Comparison of ENCODE assay signal across 14 cellular contexts in genomic region chr15:45448066-45448510, GRCh38.
DNase-seq lines count a peak whose midpoint lies in the region; ATAC-seq and TF ChIP-seq lines count a peak whose summit lies in the region.
"Had no signal": no experiment of that assay in that cellular context is flagged by ENCODE, and none has a peak within 500 bp of the region (broad histone marks: within the 10 kb centered on the region; RNA-seq: fewer than 3 reads in every experiment).

No MANE protein-coding gene starts in this region.

- peak overlapping the region in 1 of 2 experiments; percentile 77 for H3K18ac ChIP-seq in mesenchymal stem cell (ENCODE audit: low read depth in 1 of 2, low read length in 2 of 2)

- no peak overlapping the region for H2AFZ ChIP-seq in mesenchymal stem cell (ENCODE audit: low read depth, low read length)

- 73% methylated on average over 6 of the region's 6 CpGs for WGBS in mesenchymal stem cell

- no peaks in the 10 kb centered on the region for H3K36me3 ChIP-seq in HEK293 (ENCODE audit: control insufficient read depth in 2 of 2, insufficient read depth in 1 of 2, low read length in 2 of 2)
- no peaks in the 10 kb centered on the region for H3K36me3 ChIP-seq in mesenchymal stem cell (ENCODE audit: control insufficient read depth in 1 of 2, insufficient read depth in 2 of 2, low read depth in 1 of 2, low read length in 2 of 2)
- H3K36me3 ChIP-seq: WERI-Rb-1 had no signal

- no peaks in the 10 kb centered on the region for H3K9me3 Mint-ChIP-seq in activated T-helper 17 cell treated with anti-CD3 and anti-CD28 coated beads, Interleukin-2, amount 50 U/mL, for 72 hours

- no peak overlapping the region for H3K27ac Mint-ChIP-seq in activated T-helper 17 cell treated with anti-CD3 and anti-CD28 coated beads, Interleukin-2, amount 50 U/mL, for 72 hours

- no peak overlapping the region for H3K23ac ChIP-seq in mesenchymal stem cell (ENCODE audit: low read length in 2 of 2)

- H3K27me3 Mint-ChIP-seq in activated T-helper 17 cell treated with anti-CD3 and anti-CD28 coated beads, Interleukin-2, amount 50 U/mL, for 72 hours: no peaks in the 10 kb centered on the region

- DNase-seq in mesenchymal stem cell: peak; percentile 73
- no peak for DNase-seq in mesenteric fat pad (ENCODE audit: low spot score)
- no peak for DNase-seq in NCI-H1694 treated with DMSO at 0.1 percent for 48 hours (lab: John Stamatoyannopoulos, UW)
- DNase-seq in SK-N-DZ (ENCODE audit: low spot score): no peak
- DNase-seq: activated T-cell treated with anti-CD3 and anti-CD28 coated beads, Interleukin-2, amount 50 U/mL, for 1 hour; amniotic stem cell; foreskin keratinocyte; NCI-H1092 treated with DMSO at 0.1 percent for 48 hours; SHP77; WERI-Rb-1 had no signal

- H2BK120ac ChIP-seq in mesenchymal stem cell (ENCODE audit: low read depth, low read length): no peak overlapping the region

- no peak for TF ChIP-seq CTCF in C4-2B (conservative IDR thresholded peaks at IDR 0.05)
- TF ChIP-seq CTCF in HEK293 (tag by site-specific recombination; IDR thresholded peaks at IDR 0.05): no peak

- peaks cover 0 to 14% of the 10 kb centered on the region in 2 experiments for H3K27me3 ChIP-seq in mesenchymal stem cell (ENCODE audit: control insufficient read depth in 1 of 2, insufficient read depth in 1 of 2, low read length in 2 of 2)

- H2BK5ac ChIP-seq in mesenchymal stem cell (ENCODE audit: low read depth, low read length, poor library complexity, severe bottlenecking): no peak overlapping the region

- H3K4me3 Mint-ChIP-seq in activated T-helper 17 cell treated with anti-CD3 and anti-CD28 coated beads, Interleukin-2, amount 50 U/mL, for 72 hours: no peak overlapping the region

- no peaks in the 10 kb centered on the region for H3K4me1 Mint-ChIP-seq in activated T-helper 17 cell treated with anti-CD3 and anti-CD28 coated beads, Interleukin-2, amount 50 U/mL, for 72 hours

- peak overlapping the region in 1 of 2 experiments; percentile 11 for H2BK12ac ChIP-seq in mesenchymal stem cell (ENCODE audit: low read length in 2 of 2)

- H3K36me3 Mint-ChIP-seq in activated T-helper 17 cell treated with anti-CD3 and anti-CD28 coated beads, Interleukin-2, amount 50 U/mL, for 72 hours (ENCODE audit: low read depth): no peaks in the 10 kb centered on the region

- H3K4me1 ChIP-seq in HEK293 (ENCODE audit: control insufficient read depth, insufficient read depth, low read length) (peaks cover 6% of the 10 kb centered on the region), mesenchymal stem cell (ENCODE audit: control insufficient read depth, insufficient read depth, low read depth, low read length) (peaks cover 14% of the 10 kb centered on the region)
- H3K4me1 ChIP-seq: foreskin keratinocyte had no signal

- H2AK5ac ChIP-seq in mesenchymal stem cell (ENCODE audit: low read length, severe bottlenecking): no peak overlapping the region

- H3K14ac ChIP-seq in mesenchymal stem cell (ENCODE audit: low read length in 2 of 2): peak overlapping the region in 1 of 2 experiments; percentile 67

- H3K4me3 ChIP-seq in HEK293 (ENCODE audit: low read depth, low read length) (no peak overlapping the region), mesenchymal stem cell (ENCODE audit: insufficient read depth in 1 of 2, low read depth in 1 of 2, low read length in 2 of 2) (no peak overlapping the region)

- H3K4ac ChIP-seq in mesenchymal stem cell (ENCODE audit: low read depth in 1 of 2, low read length in 2 of 2): no peak overlapping the region

- no peaks in the 10 kb centered on the region for H3K79me1 ChIP-seq in mesenchymal stem cell (replicated peaks; ENCODE audit: low read length, poor library complexity, severe bottlenecking)

- no peak overlapping the region for H3K4me2 ChIP-seq in mesenchymal stem cell (ENCODE audit: low read length, poor library complexity, severe bottlenecking)

- no peak overlapping the region for H4K8ac ChIP-seq in mesenchymal stem cell (ENCODE audit: low read length)

- H3K27ac ChIP-seq in C4-2B: peak overlapping the region; percentile 8; the same call in 1 of the 2 replicates
- no peak overlapping the region for H3K27ac ChIP-seq in HEK293 (ENCODE audit: extremely low read depth, low read depth, low read length)
- no peak overlapping the region for H3K27ac ChIP-seq in mesenchymal stem cell (ENCODE audit: low read length, poor library complexity, severe bottlenecking)
- H3K27ac ChIP-seq: foreskin keratinocyte, WERI-Rb-1 had no signal

- no peak overlapping the region for H2BK15ac ChIP-seq in mesenchymal stem cell (ENCODE audit: low read depth, poor library complexity, severe bottlenecking)

- no peak overlapping the region for H3K9ac ChIP-seq in mesenchymal stem cell (ENCODE audit: low read length)

- ATAC-seq in activated T-helper 17 cell treated with anti-CD3 and anti-CD28 coated beads, Interleukin-2, amount 50 U/mL, for 72 hours (replicated peaks): peak; percentile 83
- no peak for ATAC-seq in HG02884 (IDR thresholded peaks at IDR 0.05; ENCODE audit: unreplicated experiment)
- ATAC-seq: foreskin keratinocyte had no signal

- H4K91ac ChIP-seq in mesenchymal stem cell (ENCODE audit: low read length): peak overlapping the region; percentile 44

- POLR2A ChIA-PET in HEK293 (lab: Yijun Ruan, JAX): no interaction called here

- CTCF ChIA-PET in HEK293 (lab: Yijun Ruan, JAX): interaction anchor here (0.6 to 1.2 kb wide), 3 partner anchors 17 to 381 kb away, joined by 3 to 4 read pairs (median 3); no protein-coding TSS in a partner anchor

- H3K9me3 ChIP-seq in HEK293 (ENCODE audit: control insufficient read depth, insufficient read depth, low read depth, low read length) (no peaks in the 10 kb centered on the region), mesenchymal stem cell (ENCODE audit: control insufficient read depth, low read length) (peaks cover 7% of the 10 kb centered on the region)

TF ChIP-seq in HEK293, 187 proteins besides CTCF, POLR2A, EP300 and RAD21:
- TF ChIP-seq ZBTB48 (tag by site-specific recombination; IDR thresholded peaks at IDR 0.05): no peak
- TF ChIP-seq ZIC2 (tag by site-specific recombination; IDR thresholded peaks at IDR 0.05): peak; percentile 70
